21 cellular contexts compared by ENCODE assay signal in the genomic region with DNA sequence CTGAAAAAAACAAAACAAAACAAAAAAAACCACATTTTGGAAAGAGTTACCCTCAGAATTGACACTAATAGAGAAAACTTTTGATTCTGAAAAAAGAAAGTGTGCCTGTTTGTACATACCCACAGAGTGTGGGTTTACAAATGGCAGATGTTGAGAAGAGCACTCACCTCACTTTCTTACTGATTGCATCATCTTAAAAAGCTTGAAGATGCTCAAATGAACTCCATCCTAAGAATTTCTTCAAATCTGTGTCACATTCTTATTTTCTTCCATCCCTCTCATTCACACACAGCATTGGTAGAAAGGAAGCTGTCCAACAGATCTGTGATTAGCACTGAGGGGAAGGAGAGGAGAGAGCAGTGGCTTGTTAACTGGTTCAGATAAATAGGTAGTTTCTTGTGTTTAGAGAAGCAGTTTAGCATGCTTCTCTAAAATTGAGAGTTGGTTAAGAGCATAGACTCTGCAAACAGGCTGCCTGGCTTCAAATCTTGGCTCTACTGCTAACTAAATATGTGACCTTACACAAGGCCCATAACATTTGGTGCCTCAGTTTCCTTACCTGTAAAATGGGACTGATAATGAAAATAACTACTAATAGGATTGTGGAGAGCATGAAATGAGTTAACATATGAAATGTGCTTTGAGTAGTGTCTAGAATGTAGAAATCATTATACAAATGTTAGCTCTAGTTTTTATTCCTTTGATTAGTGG. TPM values are rescaled to one million over a fixed set of nuclear protein-coding genes. Genes with fewer than 3 reads are reported as not detected.
DNase-seq lines count a peak whose midpoint lies in the region; ATAC-seq and TF ChIP-seq lines count a peak whose summit lies in the region.
"Had no signal": no experiment of that assay in that cellular context is flagged by ENCODE, and none has a peak within 500 bp of the region (broad histone marks: within the 10 kb centered on the region; RNA-seq: fewer than 3 reads in every experiment).

No MANE protein-coding gene starts in this region.

- H3K27me3 ChIP-seq in CD4-positive, alpha-beta memory T cell (ENCODE audit: insufficient read depth, low read length): no peaks in the 10 kb centered on the region
- H3K27me3 ChIP-seq in dorsolateral prefrontal cortex: no peaks in the 10 kb centered on the region
- H3K27me3 ChIP-seq: BE2C had no signal

- H3K4me3 ChIP-seq in CD4-positive, alpha-beta memory T cell (ENCODE audit: low read length in 2 of 2): no peak overlapping the region
- peak overlapping the region in 12 of 59 donors; percentile 1 to 90 (median 45) for H3K4me3 ChIP-seq in dorsolateral prefrontal cortex
- H3K4me3 ChIP-seq: psoas muscle, tibial nerve had no signal

- no peak for DNase-seq in CD4-positive, alpha-beta memory T cell
- DNase-seq in T-helper 17 cell (no peak), dorsolateral prefrontal cortex (no peak), globus pallidus (ENCODE audit: low spot score) (no peak), NCI-H2081 (lab: John Stamatoyannopoulos, UW) (no peak)
- DNase-seq: activated CD4-positive, CD25-positive, alpha-beta regulatory T cell treated with anti-CD3 and anti-CD28 coated beads, Interleukin-2, amount 50 U/mL, for 72 hours; BE2C; GF-D8; GOT3; hippocampal formation; kidney glomerular epithelial cell; mesendoderm; NCI-H1105 treated with DMSO at 0.1 percent for 48 hours; NCI-H345; nephron progenitor cell; psoas muscle; SIG-M5 had no signal

- H3K9me3 Mint-ChIP-seq in CD4-positive, alpha-beta memory T cell: peaks cover 0 to 2% (median 0%) of the 10 kb centered on the region in 8 donors
- H3K9me3 Mint-ChIP-seq: nephron progenitor cell had no signal

- intact Hi-C loops in CD4-positive, alpha-beta memory T cell (cut with micrococcal nuclease): no loop called here
- intact Hi-C loops in dorsolateral prefrontal cortex (cut with DNase I): loop anchor here in 1 of 2 donors (5.0 kb wide), 1 partner anchor 34 kb away; no protein-coding TSS in a partner anchor

- no peak for TF ChIP-seq CTCF in dorsolateral prefrontal cortex (IDR thresholded peaks at IDR 0.05 in 54 of 56, conservative IDR thresholded peaks at IDR 0.05 in 2 of 56; ENCODE audit: low read depth in 1 of 56, partially characterized antibody in 56 of 56)

- peak overlapping the region in 5 of 8 donors; percentile 5 to 78 (median 55) for H3K4me3 Mint-ChIP-seq in CD4-positive, alpha-beta memory T cell
- peak overlapping the region; percentile 41 for H3K4me3 Mint-ChIP-seq in T-helper 17 cell
- H3K4me3 Mint-ChIP-seq: nephron progenitor cell had no signal

- H3K27ac Mint-ChIP-seq in CD4-positive, alpha-beta memory T cell: peak overlapping the region in 5 of 7 donors; percentile 12 to 86 (median 55)
- peak overlapping the region; percentile 24 for H3K27ac Mint-ChIP-seq in T-helper 17 cell
- H3K27ac Mint-ChIP-seq: nephron progenitor cell had no signal

- POLR2A ChIA-PET in CD4-positive, alpha-beta memory T cell (lab: Charles Lee; ENCODE audit: partially characterized antibody): interaction anchor here (0.6 to 7.9 kb wide), 10 partner anchors 6 to 157 kb away, joined by 3 to 71 read pairs (median 4); a partner anchor contains a TSS

- no peaks in the 10 kb centered on the region for H3K36me3 Mint-ChIP-seq in CD4-positive, alpha-beta memory T cell
- H3K36me3 Mint-ChIP-seq in T-helper 17 cell (ENCODE audit: low read depth): no peaks in the 10 kb centered on the region

- CTCF ChIA-PET in CD4-positive, alpha-beta memory T cell (lab: Charles Lee; ENCODE audit: partially characterized antibody): interaction anchor here (1.0 to 1.2 kb wide), 3 partner anchors 51 to 220 kb away, joined by 3 read pairs; no protein-coding TSS in a partner anchor

- H3K4me1 Mint-ChIP-seq in CD4-positive, alpha-beta memory T cell: peaks cover 16 to 31% (median 26%) of the 10 kb centered on the region in 4 donors
- peaks cover 25% of the 10 kb centered on the region for H3K4me1 Mint-ChIP-seq in T-helper 17 cell

- no peak overlapping the region for H3K27ac ChIP-seq in CD4-positive, alpha-beta memory T cell (ENCODE audit: low read depth, low read length)
- H3K27ac ChIP-seq in dorsolateral prefrontal cortex: peak overlapping the region in 41 of 59 donors; percentile 10 to 98 (median 49)
- H3K27ac ChIP-seq: HL-60, psoas muscle, tibial nerve had no signal

- ATAC-seq in GM18498 (IDR thresholded peaks at IDR 0.05; ENCODE audit: unreplicated experiment) (peak; percentile 43), T-helper 17 cell (no peak), HG03159 (IDR thresholded peaks at IDR 0.05; ENCODE audit: unreplicated experiment) (no peak)
- ATAC-seq: psoas muscle had no signal

- peaks cover 1 to 8% of the 10 kb centered on the region in 2 donors for H3K27me3 Mint-ChIP-seq in CD4-positive, alpha-beta memory T cell
- H3K27me3 Mint-ChIP-seq in T-helper 17 cell: peaks cover 4% of the 10 kb centered on the region

- no peaks in the 10 kb centered on the region for H3K36me3 ChIP-seq in CD4-positive, alpha-beta memory T cell (ENCODE audit: insufficient read depth, low read length)
- H3K36me3 ChIP-seq: tibial nerve had no signal

- no peaks in the 10 kb centered on the region for H3K9me3 ChIP-seq in CD4-positive, alpha-beta memory T cell (ENCODE audit: control insufficient read depth in 1 of 2, low read length in 2 of 2)
- no peaks in the 10 kb centered on the region for H3K9me3 ChIP-seq in T-helper 17 cell (ENCODE audit: control insufficient read depth, low read length, poor library complexity, severe bottlenecking)
- H3K9me3 ChIP-seq: BE2C, psoas muscle, tibial nerve had no signal

- H3K4me1 ChIP-seq in CD4-positive, alpha-beta memory T cell (ENCODE audit: insufficient read depth, low read length): peaks cover 80% of the 10 kb centered on the region
- H3K4me1 ChIP-seq: psoas muscle had no signal

RNA-seq across cellular contexts. Expression of a gene that starts 6.9 kb away (rescaled TPM):
- total RNA-seq in CD4-positive, alpha-beta memory T cell: 10 to 100 TPM; 10.5 to 10.8 TPM
- polyA plus RNA-seq in CD4-positive, alpha-beta memory T cell: 1 to 10 TPM in 1 of 2 donors, not detected in 1; 1.5 TPM
- total RNA-seq in T-helper 17 cell: 1 to 10 TPM; 7.0 to 7.2 TPM
- total RNA-seq in dorsolateral prefrontal cortex: 100 to 1,000 TPM; 319 to 543 (median 428) TPM

Comparison
In these comparisons a context has a peak if more than half of its experiments do, and no peak if none do; other contexts are left out.
1. RNA of a gene that starts 6.9 kb away (total RNA-seq): 319 to 543 TPM in dorsolateral prefrontal cortex; 10.5 to 10.8 TPM in CD4-positive, alpha-beta memory T cell and 7.0 to 7.2 TPM in T-helper 17 cell; every median in the first group is over 10 times any median in the second.